In genomic region chr10:46558141-46558410, GRCh38 we compare ENCODE assay signal across 1 cellular context.
TF ChIP-seq lines count a peak whose summit lies in the region.

No MANE protein-coding gene starts in this region.

TF ChIP-seq in H1, 55 proteins besides CTCF, POLR2A, EP300 and RAD21 (continued from another document):
- no peak for TF ChIP-seq E2F6 (IDR thresholded peaks at IDR 0.05)
